ENCODE assay signal across 16 cellular contexts in genomic region chr1:89681045-89681729, GRCh38. TPM values are rescaled to one million over a fixed set of nuclear protein-coding genes. Genes with fewer than 3 reads are reported as not detected.
DNase-seq lines count a peak whose midpoint lies in the region; ATAC-seq and TF ChIP-seq lines count a peak whose summit lies in the region.
"Had no signal": no experiment of that assay in that cellular context is flagged by ENCODE, and none has a peak within 500 bp of the region (broad histone marks: within the 10 kb centered on the region; RNA-seq: fewer than 3 reads in every experiment).

No MANE protein-coding gene starts in this region.

- H3K4me3 Mint-ChIP-seq in T-cell, result no peak overlapping the region

- H3K36me3 Mint-ChIP-seq in T-cell, result peaks cover 52% of the 10 kb centered on the region

- WGBS in aorta, 2 donors, result 94 to 99% methylated on average over 2 of the region's 2 CpGs

- H3K36me3 ChIP-seq in GM06990 (ENCODE audit: control insufficient read depth, insufficient read depth, low read length) (no peaks in the 10 kb centered on the region), aorta (ENCODE audit: control insufficient read depth in 1 of 2, insufficient read depth in 2 of 2, low read length in 1 of 2) (no peaks in the 10 kb centered on the region)
- H3K36me3 ChIP-seq: BE2C, prostate gland had no signal

- CTCF ChIA-PET in T-cell (lab: Charles Lee), result interaction anchor here in 1 of 2 donors (0.7 kb wide), 1 partner anchor 81 kb away, joined by 7 read pairs; no protein-coding TSS in a partner anchor

- H3K4me1 Mint-ChIP-seq in T-cell, result peaks cover 46 to 72% (median 66%) of the 10 kb centered on the region in 3 donors

- no peaks in the 10 kb centered on the region for H3K27me3 Mint-ChIP-seq in T-cell

- H3K27me3 ChIP-seq in GM06990 (replicated peaks; ENCODE audit: control insufficient read depth, insufficient read depth, low read length) (no peaks in the 10 kb centered on the region), aorta (ENCODE audit: control insufficient read depth in 1 of 2, insufficient read depth in 2 of 2, low read length in 1 of 2) (no peaks in the 10 kb centered on the region)
- H3K27me3 ChIP-seq: BE2C had no signal

- peaks cover 6 to 8% (median 7%) of the 10 kb centered on the region in 3 donors for H3K9me3 Mint-ChIP-seq in T-cell

- H3K27ac Mint-ChIP-seq in T-cell, result peak overlapping the region; percentile 4 to 9

- no peak for TF ChIP-seq CTCF in GM06990 (IDR thresholded peaks at IDR 0.05; ENCODE audit: insufficient read depth, low read length, poor library complexity, severe bottlenecking)

- no peaks in the 10 kb centered on the region for H3K9me3 ChIP-seq in aorta (ENCODE audit: control insufficient read depth, low read length)
- H3K9me3 ChIP-seq: BE2C, prostate gland had no signal

- intact Hi-C loops in aorta (cut with DNase I), result no loop called here

- no peak overlapping the region for H3K4me3 ChIP-seq in GM06990 (replicated peaks; ENCODE audit: low read depth, low read length)
- H3K4me3 ChIP-seq in aorta (ENCODE audit: low read length in 2 of 2), result no peak overlapping the region
- H3K4me3 ChIP-seq: prostate gland had no signal

- H3K4me1 ChIP-seq in aorta (ENCODE audit: control insufficient read depth in 1 of 2, insufficient read depth in 2 of 2, low read length in 2 of 2), result no peaks in the 10 kb centered on the region
- H3K4me1 ChIP-seq: BE2C, prostate gland had no signal

- ATAC-seq in GM18907 (IDR thresholded peaks at IDR 0.05; ENCODE audit: unreplicated experiment) (peak; percentile 71), HG03066 (IDR thresholded peaks at IDR 0.05; ENCODE audit: low read depth, unreplicated experiment) (peak; percentile 68), T-cell (replicated peaks in 1 of 4) (no peak), GM19023 (IDR thresholded peaks at IDR 0.05; ENCODE audit: unreplicated experiment) (no peak), aorta (ENCODE audit: low FRiP score) (no peak)

- POLR2A ChIA-PET in T-cell (lab: Charles Lee), result interaction anchor here in 1 of 2 donors (0.7 to 0.8 kb wide), 2 partner anchors 155 to 735 kb away, joined by 3 read pairs; no protein-coding TSS in a partner anchor

- DNase-seq in GM06990 (ENCODE audit: extremely low read depth, insufficient read length) (peak; percentile 55), T-cell (no peak), DMS153 (lab: John Stamatoyannopoulos, UW) (no peak), DMS 273 (lab: John Stamatoyannopoulos, UW; ENCODE audit: unreplicated experiment) (no peak), aorta (no peak)
- DNase-seq: activated CD4-positive, CD25-positive, alpha-beta regulatory T cell; activated effector memory CD4-positive, alpha-beta T cell treated with Interleukin-2 at 50 U/mL for 16 hours; BE2C; NCI-H1092; NCI-H524; SHP77; stimulated activated naive CD4-positive, alpha-beta T cell had no signal

- H3K27ac ChIP-seq in aorta (ENCODE audit: low read depth in 1 of 2, low read length in 2 of 2), result no peak overlapping the region
- H3K27ac ChIP-seq: prostate gland had no signal

RNA-seq across cellular contexts. Expression of gene LRRC8C, which starts 48.3 kb away (rescaled TPM):
- 10 to 100 TPM; 33.4 to 48.4 (median 41.9) TPM for total RNA-seq in T-cell
- 10 to 100 TPM in 1 of 2 donors, 1 to 10 TPM in 1; 9.0 to 14.4 TPM for total RNA-seq in aorta
- polyA plus RNA-seq in aorta, result 1 to 10 TPM in 1 of 2 donors, under 1 TPM in 1; 0.75 to 2.2 TPM

Comparison
In these comparisons a context has a peak if more than half of its experiments do, and no peak if none do; other contexts are left out.
1. ATAC-seq: peak in GM18907 (single experiment) and HG03066 (single experiment); none in T-cell (0 of 4), GM19023 (single experiment) and aorta (single experiment).